Comparison of ENCODE assay signal across 8 cellular contexts in the genomic region with DNA sequence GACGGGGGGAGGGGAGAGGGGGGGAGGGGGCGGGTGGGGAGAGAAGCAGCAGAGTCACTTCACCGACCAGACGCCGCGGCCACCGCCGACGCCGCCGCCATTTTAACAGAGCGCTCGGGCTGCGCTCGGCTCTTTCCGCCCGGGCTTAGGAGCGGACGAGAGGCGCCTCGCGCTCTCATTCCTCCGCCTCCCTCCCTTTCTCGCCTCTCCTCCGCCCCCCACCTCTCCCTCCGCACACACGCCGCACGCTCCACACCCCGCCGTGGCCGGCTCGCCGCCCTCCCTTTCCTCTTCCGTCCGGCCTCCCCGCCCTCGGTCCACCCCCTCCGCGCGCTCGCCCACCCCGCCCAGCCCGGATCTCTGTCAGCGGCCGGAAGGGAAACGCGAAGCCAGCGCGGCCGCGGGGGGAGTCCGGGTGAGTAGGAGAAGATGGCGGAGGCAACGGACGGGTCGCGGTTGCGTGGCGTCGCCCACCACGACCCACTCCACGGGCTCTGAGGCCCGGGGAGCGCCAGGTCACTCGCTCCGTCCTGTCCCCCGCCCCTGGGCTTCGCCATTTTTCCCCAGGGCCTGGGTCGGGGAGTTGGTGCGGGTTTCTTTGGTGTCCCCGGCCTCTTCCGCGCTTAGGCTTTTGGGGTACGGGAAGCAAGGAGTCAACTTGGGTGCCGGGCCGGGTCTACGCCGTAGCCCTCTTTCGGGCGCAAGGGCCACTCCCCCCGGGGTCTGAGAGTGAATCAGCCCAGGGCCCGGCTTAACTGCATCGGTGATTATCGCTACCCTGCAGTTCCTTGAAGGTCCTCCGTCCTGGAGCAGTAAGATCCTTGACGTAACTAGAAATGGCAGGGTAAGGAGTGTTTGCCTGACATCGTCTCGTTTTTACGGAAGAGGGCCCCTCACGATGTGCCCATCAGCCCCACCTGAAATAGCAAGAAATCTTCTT. TPM values are rescaled to one million over a fixed set of nuclear protein-coding genes. Genes with fewer than 3 reads are reported as not detected.
DNase-seq lines count a peak whose midpoint lies in the region; ATAC-seq and TF ChIP-seq lines count a peak whose summit lies in the region.

A gene with protein sequence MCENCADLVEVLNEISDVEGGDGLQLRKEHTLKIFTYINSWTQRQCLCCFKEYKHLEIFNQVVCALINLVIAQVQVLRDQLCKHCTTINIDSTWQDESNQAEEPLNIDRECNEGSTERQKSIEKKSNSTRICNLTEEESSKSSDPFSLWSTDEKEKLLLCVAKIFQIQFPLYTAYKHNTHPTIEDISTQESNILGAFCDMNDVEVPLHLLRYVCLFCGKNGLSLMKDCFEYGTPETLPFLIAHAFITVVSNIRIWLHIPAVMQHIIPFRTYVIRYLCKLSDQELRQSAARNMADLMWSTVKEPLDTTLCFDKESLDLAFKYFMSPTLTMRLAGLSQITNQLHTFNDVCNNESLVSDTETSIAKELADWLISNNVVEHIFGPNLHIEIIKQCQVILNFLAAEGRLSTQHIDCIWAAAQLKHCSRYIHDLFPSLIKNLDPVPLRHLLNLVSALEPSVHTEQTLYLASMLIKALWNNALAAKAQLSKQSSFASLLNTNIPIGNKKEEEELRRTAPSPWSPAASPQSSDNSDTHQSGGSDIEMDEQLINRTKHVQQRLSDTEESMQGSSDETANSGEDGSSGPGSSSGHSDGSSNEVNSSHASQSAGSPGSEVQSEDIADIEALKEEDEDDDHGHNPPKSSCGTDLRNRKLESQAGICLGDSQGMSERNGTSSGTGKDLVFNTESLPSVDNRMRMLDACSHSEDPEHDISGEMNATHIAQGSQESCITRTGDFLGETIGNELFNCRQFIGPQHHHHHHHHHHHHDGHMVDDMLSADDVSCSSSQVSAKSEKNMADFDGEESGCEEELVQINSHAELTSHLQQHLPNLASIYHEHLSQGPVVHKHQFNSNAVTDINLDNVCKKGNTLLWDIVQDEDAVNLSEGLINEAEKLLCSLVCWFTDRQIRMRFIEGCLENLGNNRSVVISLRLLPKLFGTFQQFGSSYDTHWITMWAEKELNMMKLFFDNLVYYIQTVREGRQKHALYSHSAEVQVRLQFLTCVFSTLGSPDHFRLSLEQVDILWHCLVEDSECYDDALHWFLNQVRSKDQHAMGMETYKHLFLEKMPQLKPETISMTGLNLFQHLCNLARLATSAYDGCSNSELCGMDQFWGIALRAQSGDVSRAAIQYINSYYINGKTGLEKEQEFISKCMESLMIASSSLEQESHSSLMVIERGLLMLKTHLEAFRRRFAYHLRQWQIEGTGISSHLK (N-terminal part only) (minus strand): TSS at position 123 of the 940 bp plus-strand sequence. CDS start 395 bp downstream, outside the sequence.

- CTCF ChIA-PET in activated CD4-positive, alpha-beta T cell treated with anti-CD3 and anti-CD28 coated beads for 36 hours (lab: Charles Lee) = interaction anchor here (1.6 kb wide), 1 partner anchor 45 kb away, joined by 7 read pairs; no protein-coding TSS in a partner anchor

- TF ChIP-seq CTCF in AG10803 (conservative IDR thresholded peaks at IDR 0.05; ENCODE audit: low read length) (no peak), chondrocyte (IDR thresholded peaks at IDR 0.05) (no peak), kidney epithelial cell (IDR thresholded peaks at IDR 0.05; ENCODE audit: insufficient read depth, low read length, poor library complexity, severe bottlenecking) (no peak)

- H3K27me3 Mint-ChIP-seq in activated CD4-positive, alpha-beta T cell treated with anti-CD3 and anti-CD28 coated beads for 36 hours = no peaks in the 10 kb centered on the region
- H3K27me3 Mint-ChIP-seq in chondrocyte (ENCODE audit: low read depth) = no peaks in the 10 kb centered on the region

- DNase-seq in AG10803 (ENCODE audit: low read depth) (peak; percentile 97), NCI-H510A treated with DMSO at 0.1 percent for 48 hours (lab: John Stamatoyannopoulos, UW) (peak; percentile 98), chondrocyte (ENCODE audit: low spot score) (peak; percentile 94), kidney epithelial cell (ENCODE audit: low read depth) (peak; percentile 71)
- DNase-seq in activated CD4-positive, alpha-beta T cell treated with anti-CD3 and anti-CD28 coated beads for 36 hours = peak; percentile 97
- DNase-seq in stimulated activated CD4-positive, alpha-beta T cell treated with anti-CD3 and anti-CD28 coated beads, Interleukin-15, amount 100 ng/mL, for 24 hours = peak; percentile 95

- POLR2A ChIA-PET in activated CD4-positive, alpha-beta T cell treated with anti-CD3 and anti-CD28 coated beads for 36 hours (lab: Charles Lee) = interaction anchor here (1.2 to 1.6 kb wide), 2 partner anchors 45 to 67 kb away, joined by 4 to 7 read pairs; a partner anchor contains a TSS

- TF ChIP-seq POLR2A in GM19099 (IDR thresholded peaks at IDR 0.05; ENCODE audit: extremely low read depth, insufficient read length, low read depth) = peak; percentile 92

- no peaks in the 10 kb centered on the region for H3K36me3 ChIP-seq in kidney epithelial cell (ENCODE audit: control insufficient read depth, insufficient read depth, low read length)

- H3K4me1 Mint-ChIP-seq in activated CD4-positive, alpha-beta T cell treated with anti-CD3 and anti-CD28 coated beads for 36 hours = peaks cover 29% of the 10 kb centered on the region
- peaks cover 30% of the 10 kb centered on the region for H3K4me1 Mint-ChIP-seq in chondrocyte (ENCODE audit: low read depth)

- H3K4me3 ChIP-seq in AG10803 (ENCODE audit: low read length) (peak within 1 kb of the TSS; percentile 89), kidney epithelial cell (ENCODE audit: low read depth, low read length) (peak within 1 kb of the TSS; percentile 80)

- peaks cover 30% of the 10 kb centered on the region for H3K36me3 Mint-ChIP-seq in activated CD4-positive, alpha-beta T cell treated with anti-CD3 and anti-CD28 coated beads for 36 hours (ENCODE audit: low read depth)
- peaks cover 2% of the 10 kb centered on the region for H3K36me3 Mint-ChIP-seq in chondrocyte (ENCODE audit: low read depth)

- no peaks in the 10 kb centered on the region for H3K27me3 ChIP-seq in kidney epithelial cell (ENCODE audit: control insufficient read depth, insufficient read depth, low read length)

- H3K9me3 Mint-ChIP-seq in activated CD4-positive, alpha-beta T cell treated with anti-CD3 and anti-CD28 coated beads for 36 hours (ENCODE audit: low read depth) = no peaks in the 10 kb centered on the region
- no peaks in the 10 kb centered on the region for H3K9me3 Mint-ChIP-seq in chondrocyte (ENCODE audit: low read depth)

- peak within 1 kb of the TSS; percentile 83 for H3K4me3 Mint-ChIP-seq in activated CD4-positive, alpha-beta T cell treated with anti-CD3 and anti-CD28 coated beads for 36 hours
- peak within 1 kb of the TSS; percentile 92 for H3K4me3 Mint-ChIP-seq in chondrocyte (ENCODE audit: unreplicated experiment)

- intact Hi-C loops in activated CD4-positive, alpha-beta T cell treated with anti-CD3 and anti-CD28 coated beads for 36 hours (cut with DNase I, micrococcal nuclease) = loop anchor here (1.0 to 5.0 kb wide), 12 partner anchors 44 to 714 kb away; a partner anchor contains a TSS

- H3K27ac Mint-ChIP-seq in activated CD4-positive, alpha-beta T cell treated with anti-CD3 and anti-CD28 coated beads for 36 hours = peak within 1 kb of the TSS; percentile 94
- H3K27ac Mint-ChIP-seq in chondrocyte (ENCODE audit: unreplicated experiment) = peak within 1 kb of the TSS; percentile 99

- peak; percentile 87 for ATAC-seq in HG03432 (IDR thresholded peaks at IDR 0.05; ENCODE audit: unreplicated experiment)
- peak; percentile 91 for ATAC-seq in activated CD4-positive, alpha-beta T cell treated with anti-CD3 and anti-CD28 coated beads for 36 hours

RNA-seq across cellular contexts. Expression of the gene that starts here (rescaled TPM):
- total RNA-seq in activated CD4-positive, alpha-beta T cell treated with anti-CD3 and anti-CD28 coated beads for 36 hours = 10 to 100 TPM; 63.7 to 67.6 TPM
- total RNA-seq in chondrocyte = 104 to 129 TPM (median 104 TPM) in 3 replicates
- 84.9 and 90.0 TPM in 2 replicates for total RNA-seq in kidney epithelial cell

Comparison
In these comparisons a context has a peak if more than half of its experiments do, and no peak if none do; other contexts are left out.
1. Peak in every context shown above with its lines: DNase-seq, ATAC-seq and H3K4me3 ChIP-seq.